In genomic region chr7:129281163-129281562, GRCh38 we compare ENCODE assay signal across 33 cellular contexts.
"Had no signal": no experiment of that assay in that cellular context is flagged by ENCODE, and none has a peak within 500 bp of the region (broad histone marks: within the 10 kb centered on the region; RNA-seq: fewer than 3 reads in every experiment).

No MANE protein-coding gene starts in this region.

- H3K4me3 ChIP-seq: MG63, PC-9, SJCRH30, SK-N-MC had no signal

- ATAC-seq: Panc1, Right ventricle myocardium inferior, SK-N-SH treated with all-trans-retinoic acid at 6 μM for 48 hours had no signal

- H3K27me3 ChIP-seq: MG63, SJCRH30 had no signal

- H3K4me2 ChIP-seq: PC-9 had no signal

- H3K4me1 ChIP-seq: SJCRH30 had no signal

- FAIRE-seq: RCC 7860 had no signal

- H3K36me3 ChIP-seq: MG63, SJCRH30 had no signal

- H3K9me3 ChIP-seq: MG63, SJCRH30 had no signal

- H2AFZ ChIP-seq: PC-9 had no signal

- H3K27ac ChIP-seq: PC-9, RWPE1, SJCRH30 had no signal

- DNase-seq: Kasumi-1, MG63, NCI-H1048, NCI-H1092 treated with DMSO at 0.1 percent for 48 hours, NCI-H1105 treated with DMSO at 0.1 percent for 48 hours, NCI-H1417, NCI-H1436, NCI-H146, NCI-H1694, NCI-H187, NCI-H1930, NCI-H2029 treated with DMSO at 0.1 percent for 48 hours, NCI-H2081 treated with DMSO at 0.1 percent for 48 hours, NCI-H2107, NCI-H2171, NCI-H226, NCI-H446 treated with DMSO at 0.1 percent for 48 hours, NCI-H510A, NCI-H524, NCI-H526, NCI-H69, NCI-H748 treated with DMSO at 0.1 percent for 48 hours, NCI-H82, PC-9, SHP77, SIG-M5, SJCRH30 had no signal
